In genomic region chr11:10307411-10308207, GRCh38 we compare ENCODE assay signal across 8 cellular contexts. TPM values are rescaled to one million over a fixed set of nuclear protein-coding genes. Genes with fewer than 3 reads are reported as not detected.
DNase-seq lines count a peak whose midpoint lies in the region; ATAC-seq and TF ChIP-seq lines count a peak whose summit lies in the region.

No MANE protein-coding gene starts in this region.

- ATAC-seq in GM18907 (IDR thresholded peaks at IDR 0.05; ENCODE audit: unreplicated experiment): peak; percentile 68
- ATAC-seq in HG03175 (IDR thresholded peaks at IDR 0.05; ENCODE audit: unreplicated experiment): peak; percentile 68

- DNase-seq in BE2C (peak; percentile 71), NOMO-1 (lab: John Stamatoyannopoulos, UW; ENCODE audit: unreplicated experiment in 2 of 2) (peak; percentile 81 to 92), endodermal cell (peak; percentile 93), mesothelial cell of epicardium (ENCODE audit: low spot score in 2 of 2, unreplicated experiment in 2 of 2) (peak in 1 of 2 experiments; percentile 81)
- DNase-seq in activated CD8-positive, alpha-beta memory T cell treated with anti-CD3 and anti-CD28 coated beads for 48 hours (ENCODE audit: low read depth in 2 of 3, low spot score in 2 of 3): peak; percentile 70 to 83 (median 81)
- DNase-seq in stimulated activated CD8-positive, alpha-beta memory T cell treated with anti-CD3 and anti-CD28 coated beads, Interleukin-15, amount 100 ng/mL, for 48 hours (ENCODE audit: low read depth in 2 of 2): peak; percentile 80 to 81

- H3K36me3 ChIP-seq in BE2C: no peaks in the 10 kb centered on the region
- H3K36me3 ChIP-seq in endodermal cell (ENCODE audit: control insufficient read depth, insufficient read depth, low read length): peaks cover 25% of the 10 kb centered on the region

- H3K4me3 Mint-ChIP-seq in endodermal cell: peak overlapping the region; percentile 71
- H3K4me3 Mint-ChIP-seq in mesothelial cell of epicardium: peak overlapping the region; percentile 97

- no peaks in the 10 kb centered on the region; the same call in 1 of the 2 replicates for H3K27me3 ChIP-seq in BE2C
- peaks cover 60% of the 10 kb centered on the region for H3K27me3 ChIP-seq in endodermal cell (ENCODE audit: control insufficient read depth, insufficient read depth, low read length, poor library complexity, severe bottlenecking)

- H3K36me3 Mint-ChIP-seq in endodermal cell (ENCODE audit: low read depth): peaks cover 2% of the 10 kb centered on the region
- H3K36me3 Mint-ChIP-seq in mesothelial cell of epicardium: no peaks in the 10 kb centered on the region

- peak overlapping the region; percentile 92 for H3K9ac ChIP-seq in endodermal cell (ENCODE audit: extremely low read depth, low read length, poor library complexity, severe bottlenecking)

- H3K4me1 ChIP-seq in BE2C: no peaks in the 10 kb centered on the region
- no peaks in the 10 kb centered on the region for H3K4me1 ChIP-seq in endodermal cell (ENCODE audit: control insufficient read depth, insufficient read depth, low read length)

- peak; percentile 77 for TF ChIP-seq CTCF in BE2C (IDR thresholded peaks at IDR 0.05; ENCODE audit: low read depth, low read length)
- TF ChIP-seq CTCF in endodermal cell (conservative IDR thresholded peaks at IDR 0.05): peak; percentile 100
- TF ChIP-seq CTCF in mesothelial cell of epicardium (IDR thresholded peaks at IDR 0.05; ENCODE audit: unreplicated experiment): peak; percentile 97

- H3K27ac Mint-ChIP-seq in endodermal cell (peak overlapping the region; percentile 23), mesothelial cell of epicardium (peak overlapping the region; percentile 43)

- WGBS in endodermal cell (ENCODE audit: insufficient coverage in 1 of 2, insufficient read length in 1 of 2), 2 experiments: 1% methylated on average over 23 to 61 of the region's 61 CpGs

- H3K9me3 ChIP-seq in BE2C (no peaks in the 10 kb centered on the region), endodermal cell (ENCODE audit: control insufficient read depth, low read length) (peaks cover 14% of the 10 kb centered on the region)

- peaks cover 3% of the 10 kb centered on the region for H3K9me3 Mint-ChIP-seq in endodermal cell
- H3K9me3 Mint-ChIP-seq in mesothelial cell of epicardium: peaks cover 3% of the 10 kb centered on the region

- H3K27ac ChIP-seq in endodermal cell (ENCODE audit: low read depth, low read length): peak overlapping the region; percentile 26

- H3K4me1 Mint-ChIP-seq in endodermal cell: peaks cover 38% of the 10 kb centered on the region
- peaks cover 26% of the 10 kb centered on the region for H3K4me1 Mint-ChIP-seq in mesothelial cell of epicardium

- H3K27me3 Mint-ChIP-seq in endodermal cell (ENCODE audit: insufficient read depth): peaks cover 78% of the 10 kb centered on the region
- peaks cover 44% of the 10 kb centered on the region for H3K27me3 Mint-ChIP-seq in mesothelial cell of epicardium (ENCODE audit: low read depth)

- H3K4me3 ChIP-seq in BE2C (ENCODE audit: low read depth, low read length) (peak overlapping the region; percentile 74), endodermal cell (ENCODE audit: low read length) (peak overlapping the region; percentile 93)

RNA-seq across cellular contexts. Expression of gene ADM, which starts 2.7 kb away (rescaled TPM):
- polyA plus RNA-seq in BE2C (2012; ENCODE audit: insufficient read depth, insufficient read length, low read depth): 3.4 TPM
- total RNA-seq in endodermal cell: 10 to 100 TPM; 20.6 to 35.5 TPM
- polyA plus RNA-seq in endodermal cell (2013, experiment 1 of 2): 38.5 TPM
- polyA plus RNA-seq in endodermal cell (2013, experiment 2 of 2): 38.1 TPM
- total RNA-seq in mesothelial cell of epicardium: 12.8 to 13.8 TPM (median 13.3 TPM) in 3 replicates

RNA-seq across cellular contexts. Expression of gene SBF2, which starts 13.6 kb away (rescaled TPM):
- 7.6 TPM for polyA plus RNA-seq in BE2C (2012; ENCODE audit: insufficient read depth, insufficient read length, low read depth)
- total RNA-seq in endodermal cell: 10 to 100 TPM; 27.1 to 32.5 TPM
- 24.3 TPM for polyA plus RNA-seq in endodermal cell (2013, experiment 1 of 2)
- polyA plus RNA-seq in endodermal cell (2013, experiment 2 of 2): 23.7 TPM
- 44.7 to 58.4 TPM (median 53.1 TPM) in 3 replicates for total RNA-seq in mesothelial cell of epicardium
